Comparison of ENCODE assay signal across 1 cellular context in genomic region chr17:50934672-50935200, GRCh38.
TF ChIP-seq lines count a peak whose summit lies in the region.

No MANE protein-coding gene starts in this region.

TF ChIP-seq in K562, 482 proteins besides CTCF, POLR2A, EP300 and RAD21 (continued from another document and continues in another):
- peak; percentile 72 for TF ChIP-seq MGA (IDR thresholded peaks at IDR 0.05)
- TF ChIP-seq SMARCA5 (IDR thresholded peaks at IDR 0.05): no peak
- TF ChIP-seq ZKSCAN1 (IDR thresholded peaks at IDR 0.05; ENCODE audit: low read depth, low read length): no peak
- TF ChIP-seq ZFP1 (CRISPR knock-in tag; IDR thresholded peaks at IDR 0.05): no peak
- no peak for TF ChIP-seq TEAD2 (tag; IDR thresholded peaks at IDR 0.05)
- TF ChIP-seq JUN (IDR thresholded peaks at IDR 0.05; ENCODE audit: borderline replicate concordance, low read depth, low read length): peak; percentile 10; the same call in 1 of the 2 replicates
- TF ChIP-seq JUN (CRISPR knock-in tag; IDR thresholded peaks at IDR 0.05; ENCODE audit: borderline replicate concordance): no peak
- TF ChIP-seq ZNF140 (CRISPR knock-in tag; IDR thresholded peaks at IDR 0.05): no peak
- TF ChIP-seq, protein P1, sequence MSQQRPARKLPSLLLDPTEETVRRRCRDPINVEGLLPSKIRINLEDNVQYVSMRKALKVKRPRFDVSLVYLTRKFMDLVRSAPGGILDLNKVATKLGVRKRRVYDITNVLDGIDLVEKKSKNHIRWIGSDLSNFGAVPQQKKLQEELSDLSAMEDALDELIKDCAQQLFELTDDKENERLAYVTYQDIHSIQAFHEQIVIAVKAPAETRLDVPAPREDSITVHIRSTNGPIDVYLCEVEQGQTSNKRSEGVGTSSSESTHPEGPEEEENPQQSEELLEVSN (IDR thresholded peaks at IDR 0.05; ENCODE audit: borderline replicate concordance in 1 of 2, extremely low read depth in 1 of 2, insufficient read depth in 1 of 2, insufficient read length in 1 of 2, low read depth in 1 of 2, low read length in 1 of 2, poor library complexity in 1 of 2, severe bottlenecking in 1 of 2): peak; percentile 61 to 77
- TF ChIP-seq FIP1L1 (IDR thresholded peaks at IDR 0.05; ENCODE audit: low read depth, low read length, poor library complexity, severe bottlenecking): no peak
- TF ChIP-seq ZNF561 (CRISPR knock-in tag; conservative IDR thresholded peaks at IDR 0.05): no peak
- no peak for TF ChIP-seq ZNF324 (CRISPR knock-in tag; IDR thresholded peaks at IDR 0.05)
- no peak for TF ChIP-seq MCM7 (IDR thresholded peaks at IDR 0.05)
- TF ChIP-seq, protein P2, sequence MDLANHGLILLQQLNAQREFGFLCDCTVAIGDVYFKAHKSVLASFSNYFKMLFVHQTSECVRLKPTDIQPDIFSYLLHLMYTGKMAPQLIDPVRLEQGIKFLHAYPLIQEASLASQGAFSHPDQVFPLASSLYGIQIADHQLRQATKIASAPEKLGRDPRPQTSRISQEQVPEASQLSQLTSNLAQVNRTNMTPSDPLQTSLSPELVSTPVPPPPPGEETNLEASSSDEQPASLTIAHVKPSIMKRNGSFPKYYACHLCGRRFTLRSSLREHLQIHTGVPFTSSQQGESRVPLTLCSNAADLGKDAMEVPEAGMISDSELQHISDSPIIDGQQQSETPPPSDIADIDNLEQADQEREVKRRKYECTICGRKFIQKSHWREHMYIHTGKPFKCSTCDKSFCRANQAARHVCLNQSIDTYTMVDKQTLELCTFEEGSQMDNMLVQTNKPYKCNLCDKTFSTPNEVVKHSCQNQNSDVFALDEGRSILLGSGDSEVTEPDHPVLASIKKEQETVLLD (IDR thresholded peaks at IDR 0.05): no peak
- no peak for TF ChIP-seq SMAD4 (CRISPR knock-in tag; conservative IDR thresholded peaks at IDR 0.05)
- peak; percentile 25; the same call in 1 of the 2 replicates for TF ChIP-seq EHMT2 (IDR thresholded peaks at IDR 0.05)
- TF ChIP-seq YBX1 (IDR thresholded peaks at IDR 0.05): no peak
- TF ChIP-seq SPI1 (IDR thresholded peaks at IDR 0.05; ENCODE audit: borderline replicate concordance, low read depth, low read length): no peak
- TF ChIP-seq CREBBP (IDR thresholded peaks at IDR 0.05; ENCODE audit: low read depth, low read length): no peak
- TF ChIP-seq RBM25 (IDR thresholded peaks at IDR 0.05; ENCODE audit: low read depth, low read length, severe bottlenecking): no peak
- no peak for TF ChIP-seq ZNF274 (IDR thresholded peaks at IDR 0.05; ENCODE audit: borderline replicate concordance, low read depth, low read length)
- peak; percentile 53; the same call in 1 of the 2 replicates for TF ChIP-seq ZBTB7A (IDR thresholded peaks at IDR 0.05; ENCODE audit: borderline replicate concordance, control insufficient read depth, low read depth, low read length)
- no peak for TF ChIP-seq RFX5 (IDR thresholded peaks at IDR 0.05; ENCODE audit: low read depth, low read length)
- no peak for TF ChIP-seq C11orf30 (IDR thresholded peaks at IDR 0.05; ENCODE audit: low read depth)
- no peak for TF ChIP-seq CEBPZ (IDR thresholded peaks at IDR 0.05; ENCODE audit: borderline replicate concordance, low read depth, low read length)
- no peak for TF ChIP-seq TAF15 (IDR thresholded peaks at IDR 0.05; ENCODE audit: low read depth, low read length)
- TF ChIP-seq GTF2F1 (IDR thresholded peaks at IDR 0.05; ENCODE audit: low read depth, low read length): no peak
- TF ChIP-seq SIX5 (IDR thresholded peaks at IDR 0.05; ENCODE audit: borderline replicate concordance in 1 of 2, insufficient read depth in 1 of 2, low read depth in 1 of 2, low read length in 2 of 2): no peak
- no peak for TF ChIP-seq FOS (IDR thresholded peaks at IDR 0.05; ENCODE audit: extremely low read depth, insufficient read length)
- TF ChIP-seq, protein P3, sequence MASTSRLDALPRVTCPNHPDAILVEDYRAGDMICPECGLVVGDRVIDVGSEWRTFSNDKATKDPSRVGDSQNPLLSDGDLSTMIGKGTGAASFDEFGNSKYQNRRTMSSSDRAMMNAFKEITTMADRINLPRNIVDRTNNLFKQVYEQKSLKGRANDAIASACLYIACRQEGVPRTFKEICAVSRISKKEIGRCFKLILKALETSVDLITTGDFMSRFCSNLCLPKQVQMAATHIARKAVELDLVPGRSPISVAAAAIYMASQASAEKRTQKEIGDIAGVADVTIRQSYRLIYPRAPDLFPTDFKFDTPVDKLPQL (IDR thresholded peaks at IDR 0.05; ENCODE audit: extremely low read depth, insufficient read length): no peak
- TF ChIP-seq, protein P4, sequence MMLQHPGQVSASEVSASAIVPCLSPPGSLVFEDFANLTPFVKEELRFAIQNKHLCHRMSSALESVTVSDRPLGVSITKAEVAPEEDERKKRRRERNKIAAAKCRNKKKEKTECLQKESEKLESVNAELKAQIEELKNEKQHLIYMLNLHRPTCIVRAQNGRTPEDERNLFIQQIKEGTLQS (IDR thresholded peaks at IDR 0.05): no peak
- TF ChIP-seq, protein P4 (CRISPR knock-in tag; conservative IDR thresholded peaks at IDR 0.05): no peak
- TF ChIP-seq AFF4 (CRISPR knock-in tag; IDR thresholded peaks at IDR 0.05): no peak
- TF ChIP-seq TRIM28 (IDR thresholded peaks at IDR 0.05): no peak
- no peak for TF ChIP-seq EWSR1 (IDR thresholded peaks at IDR 0.05; ENCODE audit: borderline replicate concordance, low read depth, partially characterized antibody)
- no peak for TF ChIP-seq DACH1 (IDR thresholded peaks at IDR 0.05; ENCODE audit: partially characterized antibody)
